ENCODE assay signal across 13 cellular contexts in the genomic region with DNA sequence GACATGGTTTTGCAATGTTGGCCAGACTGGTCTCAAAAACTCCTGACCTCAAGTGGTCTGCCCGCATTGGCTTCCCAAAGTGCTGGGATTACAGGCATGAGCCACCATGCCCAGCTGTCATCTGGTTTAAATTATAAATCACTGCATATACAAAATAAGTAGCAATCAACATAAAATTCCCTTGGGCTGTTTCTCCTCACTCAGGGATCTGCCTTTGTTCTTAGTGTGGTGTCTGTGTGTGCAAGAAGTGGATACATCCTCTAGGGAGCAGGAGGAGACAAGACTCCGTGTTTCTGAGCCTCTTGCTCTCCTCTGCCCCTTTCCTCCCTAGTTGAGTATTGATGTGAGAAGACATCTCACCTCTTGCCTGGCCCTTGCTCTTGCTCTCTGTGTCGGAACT.
DNase-seq lines count a peak whose midpoint lies in the region; ATAC-seq, FAIRE-seq and TF ChIP-seq lines count a peak whose summit lies in the region.
"Had no signal": no experiment of that assay in that cellular context is flagged by ENCODE, and none has a peak within 500 bp of the region (broad histone marks: within the 10 kb centered on the region; RNA-seq: fewer than 3 reads in every experiment).

No MANE protein-coding gene starts in this region.

- H4K20me1 ChIP-seq in K562 (replicated peaks; ENCODE audit: control insufficient read depth, insufficient read depth, low read length), result no peaks in the 10 kb centered on the region

- FAIRE-seq in K562 (lab: Jason Lieb, UNC), result no peak
- FAIRE-seq: astrocyte, G401.6 had no signal

- no peak for TF ChIP-seq POLR2A in K562 (conservative IDR thresholded peaks at IDR 0.05)

- POLR2A ChIA-PET in K562 (lab: Yijun Ruan, JAX), result interaction anchor here (0.8 kb wide), 1 partner anchor 1217 kb away, joined by 3 read pairs; no protein-coding TSS in a partner anchor

- H3K27ac ChIP-seq in K562 (ENCODE audit: extremely low read depth, low read depth, low read length), result no peak overlapping the region
- H3K27ac ChIP-seq: 22Rv1 had no signal

- H3K4me1 ChIP-seq in K562 (replicated peaks in 1 of 2; ENCODE audit: control insufficient read depth in 2 of 2, insufficient read depth in 2 of 2, low read length in 2 of 2), result peaks cover 0 to 4% of the 10 kb centered on the region in 2 experiments; a peak in 2 of 5 replicates

- no peaks in the 10 kb centered on the region for H3K9me1 ChIP-seq in K562 (ENCODE audit: control insufficient read depth, insufficient read depth, low read length)

- TF ChIP-seq RAD21 in K562 (CRISPR knock-in tag; conservative IDR thresholded peaks at IDR 0.05 in 1 of 2, IDR thresholded peaks at IDR 0.05 in 1 of 2), result peak; percentile 33 to 70; a peak in 2 of 4 replicates

- peak; percentile 21 to 60 (median 47); a peak in 4 of 6 replicates for TF ChIP-seq CTCF in K562 (IDR thresholded peaks at IDR 0.05 in 2 of 3, conservative IDR thresholded peaks at IDR 0.05 in 1 of 3; ENCODE audit: insufficient read depth in 2 of 3, low read depth in 1 of 3, low read length in 3 of 3)

- peak; percentile 53 for ATAC-seq in K562
- no peak for ATAC-seq in GM18519 (IDR thresholded peaks at IDR 0.05; ENCODE audit: low FRiP score, unreplicated experiment)

- H3K36me3 ChIP-seq in MG63 (no peaks in the 10 kb centered on the region), K562 (ENCODE audit: control insufficient read depth, insufficient read depth, low read length) (no peaks in the 10 kb centered on the region; the same call in 2 of the 3 replicates)

- CTCF ChIA-PET in K562 (lab: Yijun Ruan, JAX; ENCODE audit: low intra/inter-chr PET ratio), result interaction anchor here (0.6 to 2.8 kb wide), 3 partner anchors 101 to 1439 kb away, joined by 3 to 13 read pairs (median 7); no protein-coding TSS in a partner anchor

- intact Hi-C loops in K562 (cut with micrococcal nuclease), result no loop called here

- H3K4me2 ChIP-seq in K562 (ENCODE audit: insufficient read depth, low read length), result no peak overlapping the region

- H3K4me3 ChIP-seq in MG63, result no peak overlapping the region
- H3K4me3 ChIP-seq in K562, result no peak overlapping the region

- H3K9me3 ChIP-seq in MG63 (peaks cover 2% of the 10 kb centered on the region; the same call in 1 of the 2 replicates), K562 (replicated peaks; ENCODE audit: control insufficient read depth, insufficient read depth, low read depth, low read length) (no peaks in the 10 kb centered on the region)

- H3K79me2 ChIP-seq in K562 (ENCODE audit: control insufficient read depth, insufficient read depth, low read length), result no peaks in the 10 kb centered on the region

- no TSS peak for BruUV-seq in K562 (replicated peaks; lab: Mats Ljungman, UMichigan)

- DNase-seq in DMS 273 (lab: John Stamatoyannopoulos, UW; ENCODE audit: unreplicated experiment) (peak; percentile 48), DMS 273 treated with DMSO at 0.1 percent for 48 hours (lab: John Stamatoyannopoulos, UW) (no peak), MG63 (peak; percentile 31), K562 (ENCODE audit: extremely low read depth in 1 of 4, low spot score in 3 of 4) (peak in 2 of 4 experiments; percentile 23 to 29), left kidney (ENCODE audit: low read depth, low spot score) (peak; percentile 22), NAMALWA (ENCODE audit: low spot score) (no peak), NCI-H1694 treated with DMSO at 0.1 percent for 48 hours (lab: John Stamatoyannopoulos, UW) (no peak)
- DNase-seq: NCI-H2081; stimulated activated CD8-positive, alpha-beta memory T cell treated with anti-CD3 and anti-CD28 coated beads, Interleukin-4, amount 100 ng/mL, for 48 hours had no signal

- no peak for TF ChIP-seq EP300 in K562 (IDR thresholded peaks at IDR 0.05; ENCODE audit: low read length)

- H3K27me3 ChIP-seq in MG63 (no peaks in the 10 kb centered on the region), K562 (ENCODE audit: control insufficient read depth in 2 of 2, insufficient read depth in 2 of 2, low read length in 2 of 2) (no peaks in the 10 kb centered on the region)

- H2AFZ ChIP-seq in K562 (ENCODE audit: low read depth, low read length), result no peak overlapping the region

- H3K9ac ChIP-seq in K562 (ENCODE audit: insufficient read depth in 1 of 2, low read depth in 2 of 2, low read length in 2 of 2), result no peak overlapping the region

- WGBS in K562 (ENCODE audit: insufficient coverage, low coverage, missing lambda C conversion rate), result 2% methylated on average over 3 of the region's 3 CpGs

- in situ Hi-C loops in K562 (cut with MboI), result loop anchor here (10.0 kb wide), 1 partner anchor 142 kb away; no protein-coding TSS in a partner anchor

TF ChIP-seq in K562, 482 proteins besides CTCF, POLR2A, EP300 and RAD21:
- TF ChIP-seq GABPB2 (CRISPR knock-in tag; conservative IDR thresholded peaks at IDR 0.05), result no peak
- TF ChIP-seq FOSL1 (tag; conservative IDR thresholded peaks at IDR 0.05), result no peak
- TF ChIP-seq KDM2B (CRISPR knock-in tag; IDR thresholded peaks at IDR 0.05), result no peak
- no peak for TF ChIP-seq HES1 (IDR thresholded peaks at IDR 0.05; ENCODE audit: low read depth)
- TF ChIP-seq HNRNPH1 (optimal IDR thresholded peaks at IDR 0.05; ENCODE audit: low read depth, low read length), result no peak
- no peak for TF ChIP-seq YBX1 (IDR thresholded peaks at IDR 0.05)
- no peak for TF ChIP-seq ZNF224 (CRISPR knock-in tag; IDR thresholded peaks at IDR 0.05)
- no peak for TF ChIP-seq SP2 (IDR thresholded peaks at IDR 0.05; ENCODE audit: extremely low read depth, low read depth, low read length, poor library complexity, severe bottlenecking)
- no peak for TF ChIP-seq PATZ1 (CRISPR knock-in tag; IDR thresholded peaks at IDR 0.05; ENCODE audit: borderline replicate concordance)
- TF ChIP-seq RBM15 (IDR thresholded peaks at IDR 0.05; ENCODE audit: insufficient read depth, low read length), result no peak
- TF ChIP-seq SNRNP70 (optimal IDR thresholded peaks at IDR 0.05; ENCODE audit: low read depth, low read length), result no peak
- TF ChIP-seq, protein P1, sequence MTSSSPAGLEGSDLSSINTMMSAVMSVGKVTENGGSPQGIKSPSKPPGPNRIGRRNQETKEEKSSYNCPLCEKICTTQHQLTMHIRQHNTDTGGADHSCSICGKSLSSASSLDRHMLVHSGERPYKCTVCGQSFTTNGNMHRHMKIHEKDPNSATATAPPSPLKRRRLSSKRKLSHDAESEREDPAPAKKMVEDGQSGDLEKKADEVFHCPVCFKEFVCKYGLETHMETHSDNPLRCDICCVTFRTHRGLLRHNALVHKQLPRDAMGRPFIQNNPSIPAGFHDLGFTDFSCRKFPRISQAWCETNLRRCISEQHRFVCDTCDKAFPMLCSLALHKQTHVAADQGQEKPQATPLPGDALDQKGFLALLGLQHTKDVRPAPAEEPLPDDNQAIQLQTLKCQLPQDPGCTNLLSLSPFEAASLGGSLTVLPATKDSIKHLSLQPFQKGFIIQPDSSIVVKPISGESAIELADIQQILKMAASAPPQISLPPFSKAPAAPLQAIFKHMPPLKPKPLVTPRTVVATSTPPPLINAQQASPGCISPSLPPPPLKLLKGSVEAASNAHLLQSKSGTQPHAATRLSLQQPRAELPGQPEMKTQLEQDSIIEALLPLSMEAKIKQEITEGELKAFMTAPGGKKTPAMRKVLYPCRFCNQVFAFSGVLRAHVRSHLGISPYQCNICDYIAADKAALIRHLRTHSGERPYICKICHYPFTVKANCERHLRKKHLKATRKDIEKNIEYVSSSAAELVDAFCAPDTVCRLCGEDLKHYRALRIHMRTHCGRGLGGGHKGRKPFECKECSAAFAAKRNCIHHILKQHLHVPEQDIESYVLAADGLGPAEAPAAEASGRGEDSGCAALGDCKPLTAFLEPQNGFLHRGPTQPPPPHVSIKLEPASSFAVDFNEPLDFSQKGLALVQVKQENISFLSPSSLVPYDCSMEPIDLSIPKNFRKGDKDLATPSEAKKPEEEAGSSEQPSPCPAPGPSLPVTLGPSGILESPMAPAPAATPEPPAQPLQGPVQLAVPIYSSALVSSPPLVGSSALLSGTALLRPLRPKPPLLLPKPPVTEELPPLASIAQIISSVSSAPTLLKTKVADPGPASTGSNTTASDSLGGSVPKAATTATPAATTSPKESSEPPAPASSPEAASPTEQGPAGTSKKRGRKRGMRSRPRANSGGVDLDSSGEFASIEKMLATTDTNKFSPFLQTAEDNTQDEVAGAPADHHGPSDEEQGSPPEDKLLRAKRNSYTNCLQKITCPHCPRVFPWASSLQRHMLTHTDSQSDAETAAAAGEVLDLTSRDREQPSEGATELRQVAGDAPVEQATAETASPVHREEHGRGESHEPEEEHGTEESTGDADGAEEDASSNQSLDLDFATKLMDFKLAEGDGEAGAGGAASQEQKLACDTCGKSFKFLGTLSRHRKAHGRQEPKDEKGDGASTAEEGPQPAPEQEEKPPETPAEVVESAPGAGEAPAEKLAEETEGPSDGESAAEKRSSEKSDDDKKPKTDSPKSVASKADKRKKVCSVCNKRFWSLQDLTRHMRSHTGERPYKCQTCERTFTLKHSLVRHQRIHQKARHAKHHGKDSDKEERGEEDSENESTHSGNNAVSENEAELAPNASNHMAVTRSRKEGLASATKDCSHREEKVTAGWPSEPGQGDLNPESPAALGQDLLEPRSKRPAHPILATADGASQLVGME (CRISPR knock-in tag; IDR thresholded peaks at IDR 0.05), result no peak
- no peak for TF ChIP-seq NONO (IDR thresholded peaks at IDR 0.05; ENCODE audit: low read depth in 2 of 2, low read length in 1 of 2)

Comparison
In these comparisons a context has a peak if more than half of its experiments do, and no peak if none do; other contexts are left out.
1. DNase-seq: peak in DMS 273 (single experiment), MG63 (single experiment) and left kidney (single experiment); none in DMS 273 treated with DMSO at 0.1 percent for 48 hours (single experiment), NAMALWA (single experiment) and NCI-H1694 treated with DMSO at 0.1 percent for 48 hours (single experiment).